Comparison of ENCODE assay signal across 1 cellular context in the genomic region with DNA sequence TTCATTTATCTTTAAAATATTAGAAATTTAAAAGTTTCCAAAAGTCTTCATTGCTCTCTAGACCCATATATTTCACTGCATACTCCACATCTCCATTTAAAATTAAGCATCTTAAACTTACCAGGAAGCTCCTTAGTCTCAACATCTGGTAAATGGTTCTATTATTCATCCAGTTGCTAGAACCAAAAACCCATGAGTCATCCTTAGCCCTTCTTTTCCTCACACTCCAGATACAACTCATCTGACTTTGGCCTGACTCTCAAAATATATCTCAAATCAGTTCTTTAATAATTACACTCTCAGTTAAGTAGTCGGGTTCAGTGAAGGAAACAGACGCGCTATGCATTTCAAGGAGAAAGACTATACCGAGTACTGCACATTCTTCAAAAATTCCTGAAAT.
TF ChIP-seq lines count a peak whose summit lies in the region.

No MANE protein-coding gene starts in this region.

TF ChIP-seq in WTC11, 78 proteins besides CTCF, POLR2A, EP300 and RAD21 (continued from another document):
- TF ChIP-seq, protein P1, sequence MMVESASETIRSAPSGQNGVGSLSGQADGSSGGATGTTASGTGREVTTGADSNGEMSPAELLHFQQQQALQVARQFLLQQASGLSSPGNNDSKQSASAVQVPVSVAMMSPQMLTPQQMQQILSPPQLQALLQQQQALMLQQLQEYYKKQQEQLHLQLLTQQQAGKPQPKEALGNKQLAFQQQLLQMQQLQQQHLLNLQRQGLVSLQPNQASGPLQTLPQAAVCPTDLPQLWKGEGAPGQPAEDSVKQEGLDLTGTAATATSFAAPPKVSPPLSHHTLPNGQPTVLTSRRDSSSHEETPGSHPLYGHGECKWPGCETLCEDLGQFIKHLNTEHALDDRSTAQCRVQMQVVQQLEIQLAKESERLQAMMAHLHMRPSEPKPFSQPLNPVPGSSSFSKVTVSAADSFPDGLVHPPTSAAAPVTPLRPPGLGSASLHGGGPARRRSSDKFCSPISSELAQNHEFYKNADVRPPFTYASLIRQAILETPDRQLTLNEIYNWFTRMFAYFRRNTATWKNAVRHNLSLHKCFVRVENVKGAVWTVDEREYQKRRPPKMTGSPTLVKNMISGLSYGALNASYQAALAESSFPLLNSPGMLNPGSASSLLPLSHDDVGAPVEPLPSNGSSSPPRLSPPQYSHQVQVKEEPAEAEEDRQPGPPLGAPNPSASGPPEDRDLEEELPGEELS (CRISPR knock-in tag; IDR thresholded peaks at IDR 0.05), result no peak
- TF ChIP-seq JUN (CRISPR knock-in tag; IDR thresholded peaks at IDR 0.05), result no peak
- TF ChIP-seq, protein P2, sequence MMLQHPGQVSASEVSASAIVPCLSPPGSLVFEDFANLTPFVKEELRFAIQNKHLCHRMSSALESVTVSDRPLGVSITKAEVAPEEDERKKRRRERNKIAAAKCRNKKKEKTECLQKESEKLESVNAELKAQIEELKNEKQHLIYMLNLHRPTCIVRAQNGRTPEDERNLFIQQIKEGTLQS (CRISPR knock-in tag; conservative IDR thresholded peaks at IDR 0.05), result no peak
- TF ChIP-seq ELF4 (CRISPR knock-in tag; IDR thresholded peaks at IDR 0.05; ENCODE audit: low read depth), result no peak
- TF ChIP-seq, protein P3, sequence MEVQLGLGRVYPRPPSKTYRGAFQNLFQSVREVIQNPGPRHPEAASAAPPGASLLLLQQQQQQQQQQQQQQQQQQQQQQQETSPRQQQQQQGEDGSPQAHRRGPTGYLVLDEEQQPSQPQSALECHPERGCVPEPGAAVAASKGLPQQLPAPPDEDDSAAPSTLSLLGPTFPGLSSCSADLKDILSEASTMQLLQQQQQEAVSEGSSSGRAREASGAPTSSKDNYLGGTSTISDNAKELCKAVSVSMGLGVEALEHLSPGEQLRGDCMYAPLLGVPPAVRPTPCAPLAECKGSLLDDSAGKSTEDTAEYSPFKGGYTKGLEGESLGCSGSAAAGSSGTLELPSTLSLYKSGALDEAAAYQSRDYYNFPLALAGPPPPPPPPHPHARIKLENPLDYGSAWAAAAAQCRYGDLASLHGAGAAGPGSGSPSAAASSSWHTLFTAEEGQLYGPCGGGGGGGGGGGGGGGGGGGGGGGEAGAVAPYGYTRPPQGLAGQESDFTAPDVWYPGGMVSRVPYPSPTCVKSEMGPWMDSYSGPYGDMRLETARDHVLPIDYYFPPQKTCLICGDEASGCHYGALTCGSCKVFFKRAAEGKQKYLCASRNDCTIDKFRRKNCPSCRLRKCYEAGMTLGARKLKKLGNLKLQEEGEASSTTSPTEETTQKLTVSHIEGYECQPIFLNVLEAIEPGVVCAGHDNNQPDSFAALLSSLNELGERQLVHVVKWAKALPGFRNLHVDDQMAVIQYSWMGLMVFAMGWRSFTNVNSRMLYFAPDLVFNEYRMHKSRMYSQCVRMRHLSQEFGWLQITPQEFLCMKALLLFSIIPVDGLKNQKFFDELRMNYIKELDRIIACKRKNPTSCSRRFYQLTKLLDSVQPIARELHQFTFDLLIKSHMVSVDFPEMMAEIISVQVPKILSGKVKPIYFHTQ (CRISPR knock-in tag; IDR thresholded peaks at IDR 0.05), result no peak
- no peak for TF ChIP-seq TCF7 (CRISPR knock-in tag; IDR thresholded peaks at IDR 0.05; ENCODE audit: low read depth)
- TF ChIP-seq, protein P4, sequence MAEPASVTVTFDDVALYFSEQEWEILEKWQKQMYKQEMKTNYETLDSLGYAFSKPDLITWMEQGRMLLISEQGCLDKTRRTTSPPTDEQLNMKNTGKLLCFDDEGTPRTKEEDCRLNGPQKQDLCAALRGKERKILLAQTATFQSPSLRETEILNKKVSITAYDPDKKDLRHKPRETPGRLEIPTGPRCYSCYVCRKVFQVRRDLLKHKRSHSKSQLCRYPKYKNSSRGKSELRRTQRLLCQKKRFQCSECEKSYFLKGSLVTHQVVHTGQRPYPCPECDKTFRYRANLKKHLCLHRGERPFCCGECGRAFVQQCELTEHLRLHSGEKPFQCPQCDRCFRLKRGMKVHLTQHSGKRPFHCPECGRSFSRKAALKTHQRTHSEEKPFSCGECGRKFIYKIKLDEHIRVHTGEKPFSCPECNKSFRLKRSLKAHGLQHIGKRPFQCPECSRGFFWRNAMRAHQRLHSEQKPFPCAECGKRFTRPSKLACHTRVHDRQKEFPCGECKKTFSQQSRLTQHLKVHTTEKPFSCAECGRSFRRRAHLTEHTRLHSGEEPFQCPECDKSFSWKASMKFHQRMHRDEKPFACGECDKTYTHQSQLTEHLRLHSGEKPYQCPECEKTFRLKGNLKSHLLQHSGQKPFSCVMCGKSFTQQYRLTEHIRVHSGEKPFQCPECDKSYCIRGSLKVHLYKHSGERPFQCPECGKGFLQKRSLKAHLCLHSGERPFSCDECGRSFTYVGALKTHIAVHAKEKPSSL (CRISPR knock-in tag; conservative IDR thresholded peaks at IDR 0.05), result no peak
- no peak for TF ChIP-seq ZNF317 (CRISPR knock-in tag; IDR thresholded peaks at IDR 0.05; ENCODE audit: borderline replicate concordance, low read depth)
- TF ChIP-seq ETV6 (CRISPR knock-in tag; IDR thresholded peaks at IDR 0.05), result no peak
- TF ChIP-seq NFATC4 (CRISPR knock-in tag; IDR thresholded peaks at IDR 0.05), result no peak
- TF ChIP-seq MYBL2 (CRISPR knock-in tag; IDR thresholded peaks at IDR 0.05), result no peak
